ENCODE assay signal across 17 cellular contexts in the genomic region with DNA sequence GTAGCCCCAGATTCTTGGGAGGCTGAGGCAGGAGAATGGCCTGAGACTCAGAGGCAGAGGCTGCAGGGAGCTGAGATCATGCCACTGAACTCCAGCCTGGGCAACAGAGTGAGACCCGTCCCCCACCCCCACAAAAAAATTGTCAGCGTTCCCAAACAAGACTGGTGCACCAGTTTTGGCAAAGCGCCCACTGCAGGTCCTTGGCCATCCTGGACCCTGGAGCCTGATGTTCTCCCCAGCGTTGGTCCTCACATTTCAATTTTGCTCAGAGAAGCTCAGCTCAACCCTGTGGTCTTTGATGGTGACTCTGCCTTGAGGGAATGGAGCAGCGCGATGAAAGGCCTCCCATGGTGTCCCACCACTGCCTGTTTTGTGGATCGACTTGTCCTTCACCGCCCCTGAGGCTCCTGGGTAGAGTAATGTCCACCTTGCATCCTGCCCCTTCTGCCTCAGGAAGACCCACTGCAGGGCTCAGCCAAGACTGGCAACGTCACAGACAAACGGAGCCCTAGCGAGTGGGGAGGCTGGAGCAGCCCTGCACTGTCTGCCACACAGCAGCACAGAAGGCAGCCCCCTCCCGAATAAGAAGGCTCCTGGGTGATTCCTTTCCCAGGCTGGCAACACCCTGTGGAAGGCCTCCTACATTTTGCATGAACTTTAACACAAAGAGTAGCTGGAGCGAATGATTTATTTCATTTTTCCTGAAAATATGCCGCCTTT.
DNase-seq lines count a peak whose midpoint lies in the region; ATAC-seq and TF ChIP-seq lines count a peak whose summit lies in the region.
"Had no signal": no experiment of that assay in that cellular context is flagged by ENCODE, and none has a peak within 500 bp of the region (broad histone marks: within the 10 kb centered on the region; RNA-seq: fewer than 3 reads in every experiment).

No MANE protein-coding gene starts in this region.

- H3K36me3 Mint-ChIP-seq in endodermal cell (ENCODE audit: low read depth), result no peaks in the 10 kb centered on the region
- H3K36me3 Mint-ChIP-seq in osteocyte (ENCODE audit: unreplicated experiment), result peaks cover 2% of the 10 kb centered on the region
- H3K36me3 Mint-ChIP-seq in activated T-helper 17 cell treated with anti-CD3 and anti-CD28 coated beads, Interleukin-2, amount 50 U/mL, for 72 hours (ENCODE audit: low read depth), result no peaks in the 10 kb centered on the region
- H3K36me3 Mint-ChIP-seq: CD4-positive, alpha-beta memory T cell; CD4-positive, CD25-positive, alpha-beta regulatory T cell; CD8-positive, alpha-beta memory T cell had no signal

- no peak overlapping the region for H3K4me3 Mint-ChIP-seq in endodermal cell
- no peak overlapping the region for H3K4me3 Mint-ChIP-seq in osteocyte (ENCODE audit: unreplicated experiment)
- H3K4me3 Mint-ChIP-seq in activated T-helper 17 cell treated with anti-CD3 and anti-CD28 coated beads, Interleukin-2, amount 50 U/mL, for 72 hours, result no peak overlapping the region
- H3K4me3 Mint-ChIP-seq: B cell; CD4-positive, alpha-beta memory T cell; CD4-positive, CD25-positive, alpha-beta regulatory T cell; CD8-positive, alpha-beta memory T cell had no signal

- no peaks in the 10 kb centered on the region for H3K36me3 ChIP-seq in endodermal cell (ENCODE audit: control insufficient read depth, insufficient read depth, low read length)
- H3K36me3 ChIP-seq: BLaER1 treated with 17β-estradiol and CSF1 and Interleukin-3, amounts not matched to agents 10 nM and 100 nM had no signal

- ATAC-seq in activated T-helper 17 cell treated with anti-CD3 and anti-CD28 coated beads, Interleukin-2, amount 50 U/mL, for 72 hours (replicated peaks), result no peak
- ATAC-seq: A549 had no signal

- H3K4me3 ChIP-seq in endodermal cell (ENCODE audit: low read length), result no peak overlapping the region
- H3K4me3 ChIP-seq: A549; BLaER1 treated with 17β-estradiol and CSF1 and Interleukin-3, amounts not matched to agents 10 nM and 100 nM had no signal

- H3K9me3 ChIP-seq in endodermal cell (ENCODE audit: control insufficient read depth, low read length), result no peaks in the 10 kb centered on the region
- H3K9me3 ChIP-seq: A549; BLaER1 treated with 17β-estradiol and CSF1 and Interleukin-3, amounts not matched to agents 10 nM and 100 nM had no signal

- 88 to 90% methylated on average over 11 to 14 of the region's 14 CpGs for WGBS in endodermal cell (ENCODE audit: insufficient coverage in 1 of 2, insufficient read length in 1 of 2), 2 experiments

- no peaks in the 10 kb centered on the region for H3K27me3 Mint-ChIP-seq in endodermal cell (ENCODE audit: insufficient read depth)
- no peaks in the 10 kb centered on the region for H3K27me3 Mint-ChIP-seq in osteocyte (ENCODE audit: unreplicated experiment)
- H3K27me3 Mint-ChIP-seq in activated T-helper 17 cell treated with anti-CD3 and anti-CD28 coated beads, Interleukin-2, amount 50 U/mL, for 72 hours, result peaks cover under 1% of the 10 kb centered on the region
- H3K27me3 Mint-ChIP-seq: B cell; CD4-positive, alpha-beta memory T cell; CD4-positive, CD25-positive, alpha-beta regulatory T cell; CD8-positive, alpha-beta memory T cell had no signal

- DNase-seq in endodermal cell, result peak; percentile 20
- peak; percentile 35 for DNase-seq in islet precursor cell
- peak; percentile 73 for DNase-seq in osteocyte (ENCODE audit: extremely low spot score, unreplicated experiment)
- DNase-seq in DMS 273 treated with DMSO at 0.1 percent for 48 hours (lab: John Stamatoyannopoulos, UW), result no peak
- DNase-seq: AML-193; CD4-positive, alpha-beta memory T cell; CD4-positive, CD25-positive, alpha-beta regulatory T cell; CD8-positive, alpha-beta memory T cell; COR-L47; DMS79 treated with DMSO at 0.1 percent for 48 hours; GF-D8 had no signal

- TF ChIP-seq CTCF in endodermal cell (conservative IDR thresholded peaks at IDR 0.05) (no peak), osteocyte (IDR thresholded peaks at IDR 0.05) (no peak)

- no peaks in the 10 kb centered on the region for H3K9me3 Mint-ChIP-seq in endodermal cell
- peaks cover 30% of the 10 kb centered on the region for H3K9me3 Mint-ChIP-seq in osteocyte (ENCODE audit: unreplicated experiment)
- no peaks in the 10 kb centered on the region for H3K9me3 Mint-ChIP-seq in activated T-helper 17 cell treated with anti-CD3 and anti-CD28 coated beads, Interleukin-2, amount 50 U/mL, for 72 hours
- H3K9me3 Mint-ChIP-seq: CD4-positive, CD25-positive, alpha-beta regulatory T cell had no signal

- peaks cover 10% of the 10 kb centered on the region for H3K4me1 Mint-ChIP-seq in endodermal cell
- no peaks in the 10 kb centered on the region for H3K4me1 Mint-ChIP-seq in osteocyte (ENCODE audit: unreplicated experiment)
- H3K4me1 Mint-ChIP-seq in activated T-helper 17 cell treated with anti-CD3 and anti-CD28 coated beads, Interleukin-2, amount 50 U/mL, for 72 hours, result no peaks in the 10 kb centered on the region
- H3K4me1 Mint-ChIP-seq: B cell; CD4-positive, alpha-beta memory T cell; CD4-positive, CD25-positive, alpha-beta regulatory T cell; CD8-positive, alpha-beta memory T cell had no signal

- H3K27ac ChIP-seq in endodermal cell (ENCODE audit: low read depth, low read length), result no peak overlapping the region
- H3K27ac ChIP-seq: 22Rv1; A549; BLaER1 treated with 17β-estradiol and CSF1 and Interleukin-3, amounts not matched to agents 10 nM and 100 nM; C4-2B had no signal

- H3K27me3 ChIP-seq in endodermal cell (ENCODE audit: control insufficient read depth, insufficient read depth, low read length, poor library complexity, severe bottlenecking), result no peaks in the 10 kb centered on the region
- H3K27me3 ChIP-seq: BLaER1 treated with 17β-estradiol and CSF1 and Interleukin-3, amounts not matched to agents 10 nM and 100 nM had no signal

- H3K4me1 ChIP-seq in endodermal cell (ENCODE audit: control insufficient read depth, insufficient read depth, low read length), result no peaks in the 10 kb centered on the region
- H3K4me1 ChIP-seq: A549 had no signal

- no peak overlapping the region for H3K9ac ChIP-seq in endodermal cell (ENCODE audit: extremely low read depth, low read length, poor library complexity, severe bottlenecking)
- H3K9ac ChIP-seq: BLaER1 treated with 17β-estradiol and CSF1 and Interleukin-3, amounts not matched to agents 10 nM and 100 nM had no signal

- H3K27ac Mint-ChIP-seq in endodermal cell (no peak overlapping the region), osteocyte (ENCODE audit: unreplicated experiment) (no peak overlapping the region)
- H3K27ac Mint-ChIP-seq in activated T-helper 17 cell treated with anti-CD3 and anti-CD28 coated beads, Interleukin-2, amount 50 U/mL, for 72 hours, result no peak overlapping the region
- H3K27ac Mint-ChIP-seq: B cell; CD4-positive, alpha-beta memory T cell; CD4-positive, CD25-positive, alpha-beta regulatory T cell; CD8-positive, alpha-beta memory T cell had no signal
